Comparison of ENCODE assay signal across 12 cellular contexts in genomic region chr7:7136423-7136822, GRCh38. TPM values are rescaled to one million over a fixed set of nuclear protein-coding genes. Genes with fewer than 3 reads are reported as not detected.
A peak's percentile ranks its signal among the peaks of the same experiment; 100 is the strongest.
DNase-seq lines count a peak whose midpoint lies in the region; ATAC-seq, FAIRE-seq and TF ChIP-seq lines count a peak whose summit lies in the region.
"Had no signal": no experiment of that assay in that cellular context is flagged by ENCODE, and none has a peak within 500 bp of the region (broad histone marks: within the 10 kb centered on the region; RNA-seq: fewer than 3 reads in every experiment).

No MANE protein-coding gene starts in this region.

- H3K27ac ChIP-seq in subcutaneous abdominal adipose tissue (ENCODE audit: low read depth, low read length): peak overlapping the region; percentile 24

- no peaks in the 10 kb centered on the region for H3K36me3 Mint-ChIP-seq in activated CD8-positive, alpha-beta T cell treated with anti-CD3 and anti-CD28 coated beads for 36 hours (ENCODE audit: low read depth)

- peaks cover 0 to 13% (median 0%) of the 10 kb centered on the region in 5 donors for H3K4me1 ChIP-seq in subcutaneous abdominal adipose tissue (ENCODE audit: control insufficient read depth in 5 of 5, insufficient read depth in 5 of 5, low read length in 5 of 5)

- H3K4me1 Mint-ChIP-seq in activated CD8-positive, alpha-beta T cell treated with anti-CD3 and anti-CD28 coated beads for 36 hours (ENCODE audit: low read depth): peaks cover 7% of the 10 kb centered on the region

- CTCF ChIA-PET in activated CD8-positive, alpha-beta T cell treated with anti-CD3 and anti-CD28 coated beads for 36 hours (lab: Charles Lee): no interaction called here

- intact Hi-C loops in activated CD8-positive, alpha-beta T cell treated with anti-CD3 and anti-CD28 coated beads for 36 hours (cut with micrococcal nuclease): no loop called here

- no peaks in the 10 kb centered on the region for H3K9me3 ChIP-seq in subcutaneous abdominal adipose tissue (ENCODE audit: control insufficient read depth in 5 of 5, low read length in 5 of 5)

- no peak overlapping the region for H3K4me3 ChIP-seq in subcutaneous abdominal adipose tissue (ENCODE audit: low read depth in 1 of 5, low read length in 5 of 5)
- H3K4me3 ChIP-seq: MG63 had no signal

- peaks cover 2% of the 10 kb centered on the region for H3K9me3 Mint-ChIP-seq in activated CD8-positive, alpha-beta T cell treated with anti-CD3 and anti-CD28 coated beads for 36 hours

- POLR2A ChIA-PET in activated CD8-positive, alpha-beta T cell treated with anti-CD3 and anti-CD28 coated beads for 36 hours (lab: Charles Lee): no interaction called here

- no peak for ATAC-seq in activated CD8-positive, alpha-beta T cell treated with anti-CD3 and anti-CD28 coated beads for 36 hours

- H3K27ac Mint-ChIP-seq in activated CD8-positive, alpha-beta T cell treated with anti-CD3 and anti-CD28 coated beads for 36 hours: no peak overlapping the region

- peak; percentile 86 for FAIRE-seq in islet of Langerhans (lab: Jason Lieb, UNC)
- FAIRE-seq: H54 had no signal

- TF ChIP-seq CTCF in activated CD8-positive, alpha-beta T cell treated with anti-CD3 and anti-CD28 coated beads for 36 hours (IDR thresholded peaks at IDR 0.05): no peak

- no peaks in the 10 kb centered on the region for H3K27me3 ChIP-seq in subcutaneous abdominal adipose tissue (ENCODE audit: control insufficient read depth in 5 of 5, insufficient read depth in 4 of 5, low read length in 5 of 5)
- H3K27me3 ChIP-seq: MG63 had no signal

- H3K4me3 Mint-ChIP-seq in activated CD8-positive, alpha-beta T cell treated with anti-CD3 and anti-CD28 coated beads for 36 hours: no peak overlapping the region

- no peaks in the 10 kb centered on the region for H3K36me3 ChIP-seq in subcutaneous abdominal adipose tissue (ENCODE audit: control insufficient read depth in 5 of 5, insufficient read depth in 5 of 5, low read length in 5 of 5)
- H3K36me3 ChIP-seq: MG63 had no signal

- no peak overlapping the region for H3K9ac ChIP-seq in subcutaneous abdominal adipose tissue (ENCODE audit: low read length in 5 of 5)

- no peaks in the 10 kb centered on the region for H3K27me3 Mint-ChIP-seq in activated CD8-positive, alpha-beta T cell treated with anti-CD3 and anti-CD28 coated beads for 36 hours

- DNase-seq in NCI-H748 (lab: John Stamatoyannopoulos, UW; ENCODE audit: unreplicated experiment): peak; percentile 9
- DNase-seq in NCI-H748 treated with DMSO at 0.1 percent for 48 hours (lab: John Stamatoyannopoulos, UW): no peak
- DNase-seq in astrocyte of the hippocampus (ENCODE audit: low read depth, low spot score): peak; percentile 39
- DNase-seq in activated CD8-positive, alpha-beta T cell treated with anti-CD3 and anti-CD28 coated beads for 36 hours: no peak
- no peak for DNase-seq in CD1c-positive myeloid dendritic cell (ENCODE audit: extremely low spot score)
- no peak for DNase-seq in NK-92 (lab: John Stamatoyannopoulos, UW; ENCODE audit: unreplicated experiment)
- DNase-seq: foreskin melanocyte, mammary epithelial cell, MG63 had no signal

RNA-seq across cellular contexts. Expression of gene C1GALT1, which starts 45.9 kb away (rescaled TPM):
- 10 to 100 TPM; 39.0 to 39.5 TPM for total RNA-seq in activated CD8-positive, alpha-beta T cell treated with anti-CD3 and anti-CD28 coated beads for 36 hours

Comparison
In these comparisons a context has a peak if more than half of its experiments do, and no peak if none do; other contexts are left out.
1. DNase-seq: peak in NCI-H748 (single experiment) and astrocyte of the hippocampus (single experiment); none in NCI-H748 treated with DMSO at 0.1 percent for 48 hours (single experiment), activated CD8-positive, alpha-beta T cell treated with anti-CD3 and anti-CD28 coated beads for 36 hours (single experiment), CD1c-positive myeloid dendritic cell (single experiment) and NK-92 (single experiment).